ENCODE assay signal across 8 cellular contexts in genomic region chr4:74671074-74671698, GRCh38.
DNase-seq lines count a peak whose midpoint lies in the region; ATAC-seq and TF ChIP-seq lines count a peak whose summit lies in the region.

No MANE protein-coding gene starts in this region.

- WGBS in GM23248 (ENCODE audit: low coverage in 1 of 2, low lambda C conversion rate in 2 of 2, missing lambda C conversion rate in 2 of 2), 2 experiments, result 0 to 3% methylated on average over 2 of the region's 2 CpGs

- intact Hi-C loops in CD4-positive, alpha-beta T cell (cut with DNase I, micrococcal nuclease), result loop anchor here (1.0 to 5.0 kb wide), 8 partner anchors 49 to 484 kb away; no protein-coding TSS in a partner anchor

- in situ Hi-C loops in GM23248 (cut with MboI), result loop anchor here (5.0 to 25.0 kb wide), 2 partner anchors 289 to 484 kb away; no protein-coding TSS in a partner anchor

- no peaks in the 10 kb centered on the region for H3K36me3 Mint-ChIP-seq in CD4-positive, alpha-beta T cell (ENCODE audit: low read depth)

- H3K79me2 ChIP-seq in GM23248 (ENCODE audit: insufficient read depth) (no peaks in the 10 kb centered on the region), fibroblast of lung (ENCODE audit: control insufficient read depth, insufficient read depth, low read length) (no peaks in the 10 kb centered on the region)

- H3K4me3 Mint-ChIP-seq in CD4-positive, alpha-beta T cell, result no peak overlapping the region

- no peaks in the 10 kb centered on the region for H3K27me3 Mint-ChIP-seq in CD4-positive, alpha-beta T cell

- no peaks in the 10 kb centered on the region for H3K9me3 ChIP-seq in CD4-positive, alpha-beta T cell (ENCODE audit: control insufficient read depth, low read length)
- H3K9me3 ChIP-seq in GM23248 (ENCODE audit: low read depth), result no peaks in the 10 kb centered on the region
- no peaks in the 10 kb centered on the region for H3K9me3 ChIP-seq in fibroblast of lung (ENCODE audit: control insufficient read depth, insufficient read depth, low read depth, low read length)

- DNase-seq in CD4-positive, alpha-beta T cell, result peak; percentile 7 to 54 (median 22)
- DNase-seq in GM23248, result peak; percentile 86
- DNase-seq in NCI-H526 treated with DMSO at 0.1 percent for 48 hours (lab: John Stamatoyannopoulos, UW), result peak; percentile 30
- DNase-seq in activated CD4-positive, alpha-beta T cell treated with anti-CD3 and anti-CD28 coated beads, Interleukin-2, amount 50 U/mL, for 48 hours, result peak; percentile 49 to 59
- peak; percentile 55 to 89 for DNase-seq in fibroblast of lung (ENCODE audit: low read depth in 2 of 2)
- DNase-seq in pulmonary artery endothelial cell (ENCODE audit: low read depth, low spot score), result peak; percentile 62

- H3K9me2 ChIP-seq in GM23248 (ENCODE audit: insufficient read depth), result no peaks in the 10 kb centered on the region

- peak; percentile 76 for TF ChIP-seq CTCF in CD4-positive, alpha-beta T cell (IDR thresholded peaks at IDR 0.05)
- peak; percentile 69 to 72 for TF ChIP-seq CTCF in fibroblast of lung (conservative IDR thresholded peaks at IDR 0.05 in 1 of 2, IDR thresholded peaks at IDR 0.05 in 1 of 2; ENCODE audit: low read depth in 1 of 2, low read length in 2 of 2)

- no peak overlapping the region for H3K4me3 ChIP-seq in GM23248
- no peak overlapping the region for H3K4me3 ChIP-seq in fibroblast of lung (replicated peaks in 1 of 4; ENCODE audit: control extremely low read depth in 1 of 4, insufficient read depth in 1 of 4, low read depth in 3 of 4, low read length in 4 of 4)

- CTCF ChIA-PET in CD4-positive, alpha-beta T cell (lab: Charles Lee), result interaction anchor here (0.6 to 1.1 kb wide), 3 partner anchors 293 to 482 kb away, joined by 3 read pairs; no protein-coding TSS in a partner anchor

- H3K9me3 Mint-ChIP-seq in CD4-positive, alpha-beta T cell, result no peaks in the 10 kb centered on the region

- H3K4me1 Mint-ChIP-seq in CD4-positive, alpha-beta T cell (ENCODE audit: low read depth), result peaks cover 3% of the 10 kb centered on the region

- H3K4me1 ChIP-seq in GM23248 (ENCODE audit: insufficient read depth) (no peaks in the 10 kb centered on the region), fibroblast of lung (ENCODE audit: control insufficient read depth, extremely low read depth, insufficient read depth, low read length) (no peaks in the 10 kb centered on the region)

- POLR2A ChIA-PET in CD4-positive, alpha-beta T cell (lab: Charles Lee), result no interaction called here

- no peak overlapping the region for H3K4me2 ChIP-seq in GM23248 (ENCODE audit: unreplicated experiment)
- H3K4me2 ChIP-seq in fibroblast of lung (ENCODE audit: extremely low read depth, insufficient read depth, low read length), result no peak overlapping the region

- no peak overlapping the region for H3K27ac ChIP-seq in CD4-positive, alpha-beta T cell (ENCODE audit: low read depth, low read length)
- H3K27ac ChIP-seq in GM23248 (no peak overlapping the region), fibroblast of lung (ENCODE audit: insufficient read depth, low read length) (no peak overlapping the region)

- no peaks in the 10 kb centered on the region for H3F3A ChIP-seq in GM23248 (ENCODE audit: insufficient read depth)

- H2AFZ ChIP-seq in GM23248 (no peak overlapping the region), fibroblast of lung (ENCODE audit: low read length) (no peak overlapping the region)

- H4K20me1 ChIP-seq in GM23248 (ENCODE audit: insufficient read depth) (no peaks in the 10 kb centered on the region), fibroblast of lung (ENCODE audit: control insufficient read depth, extremely low read depth, insufficient read depth, low read length) (no peaks in the 10 kb centered on the region)

- H3K36me3 ChIP-seq in GM23248 (ENCODE audit: low read depth) (no peaks in the 10 kb centered on the region), fibroblast of lung (ENCODE audit: control insufficient read depth, insufficient read depth, low read length) (no peaks in the 10 kb centered on the region)

- no peaks in the 10 kb centered on the region for H3K27me3 ChIP-seq in CD4-positive, alpha-beta T cell (ENCODE audit: control insufficient read depth, insufficient read depth, low read length)
- H3K27me3 ChIP-seq in GM23248 (replicated peaks; ENCODE audit: insufficient read depth), result no peaks in the 10 kb centered on the region
- H3K27me3 ChIP-seq in fibroblast of lung (ENCODE audit: control insufficient read depth, insufficient read depth, low read length), result no peaks in the 10 kb centered on the region

- no peak overlapping the region for H3K27ac Mint-ChIP-seq in CD4-positive, alpha-beta T cell

- H3K9ac ChIP-seq in GM23248, result no peak overlapping the region
- no peak overlapping the region for H3K9ac ChIP-seq in fibroblast of lung (ENCODE audit: insufficient read depth, low read length)

- ATAC-seq in CD4-positive, alpha-beta T cell (ENCODE audit: poor library complexity), result peak; percentile 66
- ATAC-seq in HG03196 (IDR thresholded peaks at IDR 0.05; ENCODE audit: unreplicated experiment), result no peak
- no peak for ATAC-seq in HG02763 (IDR thresholded peaks at IDR 0.05; ENCODE audit: unreplicated experiment)

Comparison
In these comparisons a context has a peak if more than half of its experiments do, and no peak if none do; other contexts are left out.
1. DNase-seq: peak in every context shown above with its lines; median percentile 86 in GM23248; 72 in fibroblast of lung; 62 in pulmonary artery endothelial cell; 54 in activated CD4-positive, alpha-beta T cell treated with anti-CD3 and anti-CD28 coated beads, Interleukin-2, amount 50 U/mL, for 48 hours; 30 in NCI-H526 treated with DMSO at 0.1 percent for 48 hours; 22 in CD4-positive, alpha-beta T cell.